12 cellular contexts compared by ENCODE assay signal in genomic region chr7:74502216-74502891, GRCh38. TPM values are rescaled to one million over a fixed set of nuclear protein-coding genes. Genes with fewer than 3 reads are reported as not detected.
DNase-seq lines count a peak whose midpoint lies in the region; ATAC-seq and TF ChIP-seq lines count a peak whose summit lies in the region.
"Had no signal": no experiment of that assay in that cellular context is flagged by ENCODE, and none has a peak within 500 bp of the region (broad histone marks: within the 10 kb centered on the region; RNA-seq: fewer than 3 reads in every experiment).

No MANE protein-coding gene starts in this region.

- H3K27me3 ChIP-seq in SJCRH30 (no peaks in the 10 kb centered on the region), heart left ventricle (no peaks in the 10 kb centered on the region)
- H3K27me3 ChIP-seq: cardiac muscle cell, Peyer's patch, vagina had no signal

- DNase-seq in NCI-H2171 treated with DMSO at 0.1 percent for 48 hours (lab: John Stamatoyannopoulos, UW), result peak; percentile 30
- no peak for DNase-seq in NCI-H2171 (lab: John Stamatoyannopoulos, UW)
- peak; percentile 68 to 87 for DNase-seq in SJCRH30
- peak; percentile 47 to 80 (median 62) for DNase-seq in heart left ventricle
- DNase-seq in substantia nigra (lab: John Stamatoyannopoulos, UW), result peak in 34 of 49 donors; percentile 9 to 84 (median 44)
- DNase-seq in NCI-H1694 (lab: John Stamatoyannopoulos, UW), result no peak
- no peak for DNase-seq in mesenteric fat pad (ENCODE audit: low spot score)
- DNase-seq: Peyer's patch had no signal

- peak overlapping the region; percentile 40; the same call in 1 of the 2 replicates for H3K27ac ChIP-seq in SJCRH30
- H3K27ac ChIP-seq in heart left ventricle, result peak overlapping the region in 11 of 12 donors; percentile 16 to 90 (median 71)
- no peak overlapping the region for H3K27ac ChIP-seq in substantia nigra (ENCODE audit: low read depth, low read length, poor library complexity, severe bottlenecking)
- H3K27ac ChIP-seq: cardiac muscle cell, KMS-11, Peyer's patch, vagina had no signal

- ATAC-seq in heart left ventricle (peak; percentile 49 to 66 (median 55)), HG03521 (IDR thresholded peaks at IDR 0.05; ENCODE audit: unreplicated experiment) (no peak)

- H3K9me3 ChIP-seq in SJCRH30 (replicated peaks), result no peaks in the 10 kb centered on the region
- no peaks in the 10 kb centered on the region for H3K9me3 ChIP-seq in heart left ventricle
- H3K9me3 ChIP-seq: Peyer's patch, vagina had no signal

- 53 to 78% (median 62%) methylated on average over 10 to 14 of the region's 14 CpGs for WGBS in heart left ventricle, 4 donors

- H3K4me1 ChIP-seq in SJCRH30 (peaks cover 21% of the 10 kb centered on the region), heart left ventricle (peaks cover 0 to 24% (median 7%) of the 10 kb centered on the region in 12 donors)

- intact Hi-C loops in heart left ventricle (cut with DNase I), result loop anchor here in 4 of 10 donors (2.0 to 10.0 kb wide), 4 partner anchors 32 to 48 kb away; partner anchors contain the start of gene GTF2IRD1 (in 1 of the 4)

- TF ChIP-seq POLR2A in heart left ventricle (IDR thresholded peaks at IDR 0.05), result no peak

- peaks cover 20% of the 10 kb centered on the region for H3K36me3 ChIP-seq in SJCRH30
- H3K36me3 ChIP-seq in heart left ventricle, result no peaks in the 10 kb centered on the region
- H3K36me3 ChIP-seq: cardiac muscle cell, Peyer's patch, vagina had no signal

- TF ChIP-seq CTCF in heart left ventricle (IDR thresholded peaks at IDR 0.05), result no peak

- H3K4me3 ChIP-seq in SJCRH30 (no peak overlapping the region), heart left ventricle (no peak overlapping the region)
- H3K4me3 ChIP-seq: cardiac muscle cell, Peyer's patch, vagina had no signal

RNA-seq across cellular contexts. Expression of gene GTF2IRD1, which starts 48.6 kb away (rescaled TPM):
- total RNA-seq in SJCRH30 (2014; rRNA removed; shearing (Covaris generic)), result 49.3 and 58.8 TPM in 2 replicates
- total RNA-seq in heart left ventricle (10 to 100 TPM in 8 of 9 donors, 1 to 10 TPM in 1; 10.0 to 40.4 (median 15.2) TPM), mesenteric fat pad (17.3 TPM)
- polyA plus RNA-seq in heart left ventricle, result 10 to 100 TPM; 16.4 to 27.0 TPM

Comparison
In these comparisons a context has a peak if more than half of its experiments do, and no peak if none do; other contexts are left out.
1. DNase-seq: peak in NCI-H2171 treated with DMSO at 0.1 percent for 48 hours (single experiment), SJCRH30 (2 of 2), heart left ventricle (5 of 5) and substantia nigra (34 of 49); none in NCI-H2171 (single experiment), NCI-H1694 (single experiment) and mesenteric fat pad (single experiment).